8 cellular contexts compared by ENCODE assay signal in genomic region chrX:18886344-18887161, GRCh38.
DNase-seq lines count a peak whose midpoint lies in the region; ATAC-seq and TF ChIP-seq lines count a peak whose summit lies in the region.

No MANE protein-coding gene starts in this region.

- H3K36me3 Mint-ChIP-seq in Caco-2 (ENCODE audit: insufficient read depth, unreplicated experiment), result peaks cover 35% of the 10 kb centered on the region
- no peaks in the 10 kb centered on the region for H3K36me3 Mint-ChIP-seq in activated naive CD4-positive, alpha-beta T cell treated with anti-CD3 and anti-CD28 coated beads, Interleukin-2, amount 50 U/mL, for 24 hours

- H3K9me3 Mint-ChIP-seq in Caco-2 (ENCODE audit: unreplicated experiment), result no peaks in the 10 kb centered on the region
- H3K9me3 Mint-ChIP-seq in activated naive CD4-positive, alpha-beta T cell treated with anti-CD3 and anti-CD28 coated beads, Interleukin-2, amount 50 U/mL, for 24 hours, result no peaks in the 10 kb centered on the region

- no peaks in the 10 kb centered on the region for H3K27me3 Mint-ChIP-seq in Caco-2 (ENCODE audit: insufficient read depth, unreplicated experiment)
- H3K27me3 Mint-ChIP-seq in activated naive CD4-positive, alpha-beta T cell treated with anti-CD3 and anti-CD28 coated beads, Interleukin-2, amount 50 U/mL, for 24 hours, result no peaks in the 10 kb centered on the region

- peak overlapping the region; percentile 61 for H4K91ac ChIP-seq in trophoblast cell (ENCODE audit: low read depth, low read length)

- peak overlapping the region; percentile 91 for H3K18ac ChIP-seq in trophoblast cell (ENCODE audit: low read length)

- TF ChIP-seq POLR2A in Peyer's patch (IDR thresholded peaks at IDR 0.05), result peak in 1 of 2 donors; percentile 29

- H3K9me3 ChIP-seq in Caco-2 (no peaks in the 10 kb centered on the region), Peyer's patch (no peaks in the 10 kb centered on the region), trophoblast cell (ENCODE audit: insufficient read depth, low read depth, low read length) (no peaks in the 10 kb centered on the region)

- H3K4ac ChIP-seq in trophoblast cell (ENCODE audit: low read depth, low read length), result no peak overlapping the region

- peak overlapping the region; percentile 92 for H3K27ac Mint-ChIP-seq in Caco-2 (ENCODE audit: unreplicated experiment)
- peak overlapping the region; percentile 94 for H3K27ac Mint-ChIP-seq in activated naive CD4-positive, alpha-beta T cell treated with anti-CD3 and anti-CD28 coated beads, Interleukin-2, amount 50 U/mL, for 24 hours

- H3K27ac ChIP-seq in Peyer's patch (peak overlapping the region; percentile 74 to 94 (median 78)), trophoblast cell (ENCODE audit: low read depth, low read length) (peak overlapping the region; percentile 37)

- H3K4me3 ChIP-seq in Caco-2 (ENCODE audit: low read depth, low read length), result peak overlapping the region; percentile 34
- peak overlapping the region; percentile 37 to 53 (median 44) for H3K4me3 ChIP-seq in Peyer's patch
- peak overlapping the region; percentile 61 for H3K4me3 ChIP-seq in trophoblast cell (ENCODE audit: low read depth, low read length)

- peak overlapping the region; percentile 31 for H4K8ac ChIP-seq in trophoblast cell (ENCODE audit: low read depth, low read length)

- ATAC-seq in GM19397 (IDR thresholded peaks at IDR 0.05; ENCODE audit: unreplicated experiment) (peak; percentile 68), HG03460 (IDR thresholded peaks at IDR 0.05; ENCODE audit: unreplicated experiment) (peak; percentile 73), Right ventricle myocardium inferior (peak; percentile 80)

- intact Hi-C loops in Caco-2 (cut with micrococcal nuclease; ENCODE audit: unreplicated experiment) (loop anchor here (1.0 to 5.0 kb wide), 7 partner anchors 38 to 495 kb away; partner anchors contain the start of gene RS1), Right ventricle myocardium inferior (cut with DNase I) (loop anchor here (2.0 to 10.0 kb wide), 3 partner anchors 214 to 462 kb away; partner anchors contain the start of genes CDKL5 and RS1)

- H4K12ac ChIP-seq in trophoblast cell (ENCODE audit: low read depth, low read length), result peak overlapping the region; percentile 48

- BruUV-seq in Caco-2 (replicated peaks; lab: Mats Ljungman, UMichigan), result no TSS peak

- H3K4me2 ChIP-seq in trophoblast cell (ENCODE audit: low read length), result peak overlapping the region; percentile 71

- H3K4me3 Mint-ChIP-seq in Caco-2 (ENCODE audit: unreplicated experiment), result peak overlapping the region; percentile 79
- peak overlapping the region; percentile 90 for H3K4me3 Mint-ChIP-seq in activated naive CD4-positive, alpha-beta T cell treated with anti-CD3 and anti-CD28 coated beads, Interleukin-2, amount 50 U/mL, for 24 hours

- no CpG with 5 or more reads among the region's 26 CpGs for WGBS in trophoblast cell (ENCODE audit: extremely low coverage, insufficient coverage, insufficient read length)

- CTCF ChIA-PET in Caco-2 (lab: Charles Lee), result interaction anchor here (0.6 to 2.4 kb wide), 5 partner anchors 99 to 477 kb away, joined by 3 to 9 read pairs (median 4); no protein-coding TSS in a partner anchor

- H3K9ac ChIP-seq in trophoblast cell (ENCODE audit: low read length), result peak overlapping the region; percentile 27

- peaks cover 20% of the 10 kb centered on the region for H3K4me1 Mint-ChIP-seq in Caco-2 (ENCODE audit: low read depth, unreplicated experiment)
- H3K4me1 Mint-ChIP-seq in activated naive CD4-positive, alpha-beta T cell treated with anti-CD3 and anti-CD28 coated beads, Interleukin-2, amount 50 U/mL, for 24 hours, result peaks cover 32% of the 10 kb centered on the region

- peak overlapping the region; percentile 4 for H2BK120ac ChIP-seq in trophoblast cell (ENCODE audit: insufficient read depth, low read length, poor library complexity)

- no peaks in the 10 kb centered on the region; the same call in 1 of the 2 replicates for H3K36me3 ChIP-seq in Caco-2 (ENCODE audit: control insufficient read depth, insufficient read depth, low read length)
- H3K36me3 ChIP-seq in Peyer's patch, result no peaks in the 10 kb centered on the region
- no peaks in the 10 kb centered on the region for H3K36me3 ChIP-seq in trophoblast cell (ENCODE audit: control insufficient read depth in 1 of 2, insufficient read depth in 2 of 2, low read length in 2 of 2)

- H3K27me3 ChIP-seq in Caco-2 (replicated peaks; ENCODE audit: control insufficient read depth, insufficient read depth, low read length), result no peaks in the 10 kb centered on the region
- no peaks in the 10 kb centered on the region for H3K27me3 ChIP-seq in Peyer's patch
- H3K27me3 ChIP-seq in trophoblast cell (ENCODE audit: insufficient read depth, low read length), result no peaks in the 10 kb centered on the region

- peak overlapping the region; percentile 35 for H2AFZ ChIP-seq in trophoblast cell (ENCODE audit: insufficient read depth, low read length, poor library complexity)

- peak overlapping the region; percentile 64 for H3K14ac ChIP-seq in trophoblast cell (ENCODE audit: low read length)

- H2BK5ac ChIP-seq in trophoblast cell (ENCODE audit: low read depth, low read length, poor library complexity), result peak overlapping the region; percentile 8

- DNase-seq in Caco-2, result peak; percentile 86 to 90
- peak; percentile 70 to 87 (median 81) for DNase-seq in Peyer's patch
- DNase-seq in Right ventricle myocardium inferior (ENCODE audit: missing footprints), result peak; percentile 84
- DNase-seq in trophoblast cell, result peak; percentile 89 to 92
- DNase-seq in inferior parietal cortex (ENCODE audit: extremely low spot score), result no peak

- POLR2A ChIA-PET in Caco-2 (lab: Charles Lee), result interaction anchor here (0.6 to 1.7 kb wide), 3 partner anchors 39 to 476 kb away, joined by 3 to 5 read pairs (median 4); no protein-coding TSS in a partner anchor

- H3K79me2 ChIP-seq in trophoblast cell (ENCODE audit: control insufficient read depth, insufficient read depth, low read length, poor library complexity), result peaks cover 2% of the 10 kb centered on the region

- peak; percentile 39 to 68 for TF ChIP-seq CTCF in Caco-2 (IDR thresholded peaks at IDR 0.05; ENCODE audit: insufficient read depth in 1 of 2, low read depth in 1 of 2, low read length in 1 of 2, severe bottlenecking in 1 of 2, unreplicated experiment in 1 of 2)
- peak; percentile 32 to 67 (median 52) for TF ChIP-seq CTCF in Peyer's patch (IDR thresholded peaks at IDR 0.05)

- H3K23ac ChIP-seq in trophoblast cell (ENCODE audit: low read length), result no peak overlapping the region

- H2BK12ac ChIP-seq in trophoblast cell (ENCODE audit: low read length), result peak overlapping the region; percentile 2

- peaks cover 13% of the 10 kb centered on the region for H3K79me1 ChIP-seq in trophoblast cell (ENCODE audit: low read length)

- H2AK5ac ChIP-seq in trophoblast cell (ENCODE audit: low read length), result no peak overlapping the region

- H3K4me1 ChIP-seq in Caco-2 (peaks cover 47% of the 10 kb centered on the region), Peyer's patch (no peaks in the 10 kb centered on the region), trophoblast cell (ENCODE audit: control insufficient read depth in 1 of 2, insufficient read depth in 2 of 2, low read length in 2 of 2) (peaks cover 22 to 28% of the 10 kb centered on the region in 2 experiments)
